Comparison of ENCODE assay signal across 13 cellular contexts in genomic region chr2:5360081-5360480, GRCh38.
DNase-seq lines count a peak whose midpoint lies in the region; ATAC-seq and TF ChIP-seq lines count a peak whose summit lies in the region.
"Had no signal": no experiment of that assay in that cellular context is flagged by ENCODE, and none has a peak within 500 bp of the region (broad histone marks: within the 10 kb centered on the region; RNA-seq: fewer than 3 reads in every experiment).

No MANE protein-coding gene starts in this region.

- no peak overlapping the region for H3K9ac ChIP-seq in neural cell (ENCODE audit: low read length)
- H3K9ac ChIP-seq: GM23248 had no signal

- no peaks in the 10 kb centered on the region for H4K20me1 ChIP-seq in neural cell (ENCODE audit: insufficient read depth)

- no peaks in the 10 kb centered on the region for H3K27me3 ChIP-seq in neural cell (ENCODE audit: insufficient read depth, low read depth, low read length)

- no peak overlapping the region for H2AFZ ChIP-seq in neural cell (ENCODE audit: low read depth, low read length)
- H2AFZ ChIP-seq: GM23248 had no signal

- no peaks in the 10 kb centered on the region for H3K79me2 ChIP-seq in neural cell (replicated peaks; ENCODE audit: insufficient read depth, low read length)

- H3K4me2 ChIP-seq in neural cell (ENCODE audit: low read length): no peak overlapping the region

- TF ChIP-seq EP300 in neural cell (conservative IDR thresholded peaks at IDR 0.05; ENCODE audit: poor library complexity, severe bottlenecking): no peak

- H3K9me2 ChIP-seq in neural cell (ENCODE audit: insufficient read depth, low read length): no peaks in the 10 kb centered on the region

- H3K9me3 ChIP-seq in neural cell (ENCODE audit: low read length): no peaks in the 10 kb centered on the region

- no peak for TF ChIP-seq RAD21 in neural cell (conservative IDR thresholded peaks at IDR 0.05)

- H3K27ac ChIP-seq in neural cell (ENCODE audit: low read length): peak overlapping the region; percentile 39
- H3K27ac ChIP-seq: 22Rv1, GM23248 had no signal

- no peak for TF ChIP-seq CTCF in neural cell (IDR thresholded peaks at IDR 0.05; ENCODE audit: poor library complexity, severe bottlenecking)

- H3K4me3 ChIP-seq in neural cell (ENCODE audit: low read length): no peak overlapping the region
- H3K4me3 ChIP-seq: GM23248 had no signal

- ATAC-seq in HG03280 (IDR thresholded peaks at IDR 0.05; ENCODE audit: unreplicated experiment): no peak

- H3F3A ChIP-seq in neural cell (ENCODE audit: insufficient read depth, low read length, poor library complexity, severe bottlenecking): no peaks in the 10 kb centered on the region

- H3K36me3 ChIP-seq in neural cell (ENCODE audit: insufficient read depth, low read length): no peaks in the 10 kb centered on the region

- peak; percentile 18 for DNase-seq in NCI-H82 (lab: John Stamatoyannopoulos, UW)
- DNase-seq in NCI-H82 treated with DMSO at 0.1 percent for 48 hours (lab: John Stamatoyannopoulos, UW; ENCODE audit: unreplicated experiment): no peak
- DNase-seq in NCI-H524 (lab: John Stamatoyannopoulos, UW): peak; percentile 100
- DNase-seq in putamen (ENCODE audit: low spot score): no peak
- no peak for DNase-seq in NCI-H146 treated with DMSO at 0.1 percent for 48 hours (lab: John Stamatoyannopoulos, UW; ENCODE audit: unreplicated experiment)
- DNase-seq: DMS153, DMS79 treated with DMSO at 0.1 percent for 48 hours, EL, GM23248, H7 had no signal

TF ChIP-seq in neural cell, 6 proteins besides CTCF, POLR2A, EP300 and RAD21:
- no peak for TF ChIP-seq POLR2AphosphoS5 (IDR thresholded peaks at IDR 0.05)

Comparison
In these comparisons a context has a peak if more than half of its experiments do, and no peak if none do; other contexts are left out.
1. DNase-seq: peak in NCI-H82 (single experiment) and NCI-H524 (2 of 2); none in NCI-H82 treated with DMSO at 0.1 percent for 48 hours (single experiment), putamen (single experiment) and NCI-H146 treated with DMSO at 0.1 percent for 48 hours (single experiment).